In the genomic region with DNA sequence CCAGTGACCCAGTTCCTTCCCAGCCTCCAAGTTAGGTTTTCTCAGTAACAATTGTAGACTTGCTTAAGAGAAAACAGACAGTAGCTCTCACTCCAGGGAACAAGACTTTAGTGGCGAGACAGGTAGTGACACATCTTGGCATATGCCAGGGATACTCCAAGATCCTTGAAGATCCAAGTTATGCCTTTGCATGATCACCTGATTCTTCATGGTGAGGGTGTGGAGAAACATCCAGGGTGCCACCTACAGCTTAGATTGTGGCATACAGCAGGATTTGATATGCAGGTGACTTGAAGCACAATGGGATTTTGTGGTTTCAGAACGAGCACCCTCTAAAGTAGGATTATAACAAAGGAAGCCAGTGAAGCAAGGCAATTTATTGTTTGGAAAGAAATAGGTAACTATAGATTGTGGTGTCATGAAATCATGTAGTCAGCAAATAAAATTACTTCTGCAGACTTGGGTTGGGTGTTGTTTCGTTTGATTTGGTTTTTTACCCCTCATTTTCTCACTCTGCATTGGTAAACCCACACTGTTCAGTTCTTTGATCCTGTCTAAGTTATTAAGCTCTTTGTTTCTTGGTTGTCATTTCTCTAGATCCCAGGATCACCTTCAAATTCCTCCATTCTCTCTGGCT, we compare ENCODE assay signal across 15 cellular contexts. TPM values are rescaled to one million over a fixed set of nuclear protein-coding genes. Genes with fewer than 3 reads are reported as not detected.
A peak's percentile ranks its signal among the peaks of the same experiment; 100 is the strongest.
DNase-seq lines count a peak whose midpoint lies in the region; ATAC-seq and TF ChIP-seq lines count a peak whose summit lies in the region.
"Had no signal": no experiment of that assay in that cellular context is flagged by ENCODE, and none has a peak within 500 bp of the region (broad histone marks: within the 10 kb centered on the region; RNA-seq: fewer than 3 reads in every experiment).

No MANE protein-coding gene starts in this region.

- no peak for TF ChIP-seq EP300 in transverse colon (IDR thresholded peaks at IDR 0.05; ENCODE audit: low read depth)

- DNase-seq in NCI-H1092 treated with DMSO at 0.1 percent for 48 hours (lab: John Stamatoyannopoulos, UW) (peak; percentile 37), NCI-H1092 (lab: John Stamatoyannopoulos, UW) (no peak), NCI-H2107 (lab: John Stamatoyannopoulos, UW) (peak; percentile 52), PC-3 (peak; percentile 37), transverse colon (no peak), osteoblast (ENCODE audit: insufficient read length, low spot score, missing footprints) (no peak), NCI-H2227 (lab: John Stamatoyannopoulos, UW; ENCODE audit: unreplicated experiment) (no peak)
- DNase-seq: activated CD4-positive, alpha-beta T cell treated with anti-CD3 and anti-CD28 coated beads for 4 hours; activated CD8-positive, alpha-beta memory T cell treated with anti-CD3 and anti-CD28 coated beads, Interleukin-2, amount 50 U/mL, for 48 hours; Kasumi-1; posterior cingulate gyrus; Right ventricle myocardium superior; T1000 had no signal

- 33 to 47% methylated on average over 1 to 3 of the region's 3 CpGs for WGBS in transverse colon (ENCODE audit: low coverage in 1 of 2), 2 donors

- H3K27ac ChIP-seq in PC-3 (ENCODE audit: low read length) (no peak overlapping the region), transverse colon (peak overlapping the region; percentile 16 to 44 (median 30)), osteoblast (ENCODE audit: low read depth, low read length) (no peak overlapping the region)

- H3F3A ChIP-seq in PC-3 (ENCODE audit: low read length, unreplicated experiment), result no peaks in the 10 kb centered on the region

- H3K79me2 ChIP-seq in PC-3 (ENCODE audit: low read length), result no peaks in the 10 kb centered on the region
- H3K79me2 ChIP-seq in osteoblast (ENCODE audit: insufficient read depth, low read length), result no peaks in the 10 kb centered on the region

- H2AFZ ChIP-seq in PC-3 (ENCODE audit: low read length) (no peak overlapping the region), osteoblast (ENCODE audit: low read length) (no peak overlapping the region)

- no peak; the same call in 1 of the 2 replicates for ATAC-seq in PC-3
- no peak for ATAC-seq in HG03469 (IDR thresholded peaks at IDR 0.05; ENCODE audit: unreplicated experiment)

- peak; percentile 28; the same call in 1 of the 2 replicates for TF ChIP-seq CTCF in PC-3 (conservative IDR thresholded peaks at IDR 0.05; ENCODE audit: low read depth, low read length)
- TF ChIP-seq CTCF in transverse colon (IDR thresholded peaks at IDR 0.05), result no peak
- TF ChIP-seq CTCF in osteoblast (IDR thresholded peaks at IDR 0.05; ENCODE audit: extremely low read depth, low read depth, low read length), result no peak

- H4K20me1 ChIP-seq in PC-3 (ENCODE audit: low read length), result no peaks in the 10 kb centered on the region
- no peaks in the 10 kb centered on the region for H4K20me1 ChIP-seq in osteoblast (ENCODE audit: insufficient read depth, low read length)

- no peak for TF ChIP-seq POLR2A in transverse colon (IDR thresholded peaks at IDR 0.05)

- intact Hi-C loops in PC-3 (cut with micrococcal nuclease), result no loop called here
- intact Hi-C loops in transverse colon (cut with DNase I; ENCODE audit: low total_unique reads), result no loop called here

- H3K4me3 ChIP-seq in PC-3 (ENCODE audit: low read length) (no peak overlapping the region), transverse colon (no peak overlapping the region), osteoblast (ENCODE audit: insufficient read depth, low read length) (no peak overlapping the region)

- H3K27me3 ChIP-seq in PC-3 (ENCODE audit: low read length), result peaks cover 74% of the 10 kb centered on the region
- no peaks in the 10 kb centered on the region for H3K27me3 ChIP-seq in transverse colon
- peaks cover 43% of the 10 kb centered on the region for H3K27me3 ChIP-seq in osteoblast (ENCODE audit: insufficient read depth, low read length)

- CTCF ChIA-PET in PC-3 (lab: Charles Lee), result no interaction called here

- POLR2A ChIA-PET in PC-3 (lab: Charles Lee; ENCODE audit: unreplicated experiment), result no interaction called here

- H3K36me3 ChIP-seq in PC-3 (ENCODE audit: low read depth, low read length) (no peaks in the 10 kb centered on the region), transverse colon (no peaks in the 10 kb centered on the region), osteoblast (ENCODE audit: insufficient read depth, low read length) (no peaks in the 10 kb centered on the region)

- H3K9me3 ChIP-seq in PC-3 (ENCODE audit: low read length) (no peaks in the 10 kb centered on the region), transverse colon (no peaks in the 10 kb centered on the region), osteoblast (ENCODE audit: low read depth, low read length) (no peaks in the 10 kb centered on the region)

- H3K4me2 ChIP-seq in PC-3 (ENCODE audit: low read length), result no peak overlapping the region
- H3K4me2 ChIP-seq in osteoblast (ENCODE audit: insufficient read depth, low read length), result no peak overlapping the region

- in situ Hi-C loops in transverse colon (cut with MboI; ENCODE audit: low pct_ligation_motif_present in 1 of 4, low pct_unique_long_range_greater_than_20kb in 1 of 4, low sequenced_read_pairs in 3 of 4), result no loop called here

- H3K4me1 ChIP-seq in PC-3 (ENCODE audit: insufficient read depth, low read length) (peaks cover 8% of the 10 kb centered on the region; the same call in 1 of the 2 replicates), transverse colon (peaks cover 7 to 46% (median 13%) of the 10 kb centered on the region in 4 donors), osteoblast (ENCODE audit: insufficient read depth, low read length) (no peaks in the 10 kb centered on the region)

- no peak overlapping the region for H3K9ac ChIP-seq in PC-3 (ENCODE audit: low read length)

- H3K9me2 ChIP-seq in PC-3 (replicated peaks; ENCODE audit: low read length), result no peaks in the 10 kb centered on the region

- no TSS peak for BruUV-seq in PC-3 (replicated peaks; lab: Mats Ljungman, UMichigan)

RNA-seq across cellular contexts. Expression of gene POU2AF3, which starts 9.2 kb away (rescaled TPM):
- total RNA-seq in PC-3 (2014; rRNA removed), result 0.63 TPM in 1 of 2 replicates, not detected in the other
- total RNA-seq in transverse colon, result 1 to 10 TPM; 6.0 to 9.6 (median 7.1) TPM
- total RNA-seq in osteoblast, result 0.36 TPM in 1 of 2 replicates, not detected in the other
- total RNA-seq: A172 had no signal

Comparison
In these comparisons a context has a peak if more than half of its experiments do, and no peak if none do; other contexts are left out.
1. DNase-seq: peak in NCI-H1092 treated with DMSO at 0.1 percent for 48 hours (single experiment), NCI-H2107 (single experiment) and PC-3 (single experiment); none in NCI-H1092 (single experiment), transverse colon (single experiment), osteoblast (single experiment) and NCI-H2227 (single experiment).
2. H3K27ac ChIP-seq: peak in transverse colon (4 of 4); none in PC-3 (single experiment) and osteoblast (single experiment).